Comparison of ENCODE assay signal across 1 cellular context in genomic region chr18:9910709-9911108, GRCh38.
TF ChIP-seq lines count a peak whose summit lies in the region.

No MANE protein-coding gene starts in this region.

TF ChIP-seq in K562, 482 proteins besides CTCF, POLR2A, EP300 and RAD21 (continued from another document):
- TF ChIP-seq TFE3 (CRISPR knock-in tag; IDR thresholded peaks at IDR 0.05) (peak; percentile 11), SPI1 (IDR thresholded peaks at IDR 0.05; ENCODE audit: borderline replicate concordance, low read depth, low read length) (no peak), ATF1 (CRISPR knock-in tag; IDR thresholded peaks at IDR 0.05) (no peak), ATF1 (tag; IDR thresholded peaks at IDR 0.05) (no peak), STAT6 (CRISPR knock-in tag; IDR thresholded peaks at IDR 0.05) (no peak)
